In genomic region chr2:64939332-64939917, GRCh38 we compare ENCODE assay signal across 12 cellular contexts. TPM values are rescaled to one million over a fixed set of nuclear protein-coding genes. Genes with fewer than 3 reads are reported as not detected.
DNase-seq lines count a peak whose midpoint lies in the region; ATAC-seq and TF ChIP-seq lines count a peak whose summit lies in the region.
"Had no signal": no experiment of that assay in that cellular context is flagged by ENCODE, and none has a peak within 500 bp of the region (broad histone marks: within the 10 kb centered on the region; RNA-seq: fewer than 3 reads in every experiment).

No MANE protein-coding gene starts in this region.

- H3K4me1 ChIP-seq in mucosa of descending colon (ENCODE audit: low read depth) (no peaks in the 10 kb centered on the region), ascending aorta (peaks cover 3 to 8% of the 10 kb centered on the region in 2 donors), esophagus squamous epithelium (peaks cover 9 to 66% (median 24%) of the 10 kb centered on the region in 3 donors)

- ATAC-seq in GM18519 (IDR thresholded peaks at IDR 0.05; ENCODE audit: low FRiP score, unreplicated experiment) (peak; percentile 33), GM21576 (IDR thresholded peaks at IDR 0.05; ENCODE audit: unreplicated experiment) (peak; percentile 42), HG03521 (IDR thresholded peaks at IDR 0.05; ENCODE audit: unreplicated experiment) (peak; percentile 41), mucosa of descending colon (peak; percentile 29)
- ATAC-seq: foreskin keratinocyte had no signal

- 73 to 88% methylated on average over 12 of the region's 12 CpGs for WGBS in esophagus squamous epithelium, 2 donors

- no peak for TF ChIP-seq POLR2A in esophagus squamous epithelium (IDR thresholded peaks at IDR 0.05)

- TF ChIP-seq CTCF in mucosa of descending colon (IDR thresholded peaks at IDR 0.05) (no peak), ascending aorta (IDR thresholded peaks at IDR 0.05) (no peak), esophagus squamous epithelium (IDR thresholded peaks at IDR 0.05) (no peak)

- H3K9me3 ChIP-seq in mucosa of descending colon (no peaks in the 10 kb centered on the region), ascending aorta (no peaks in the 10 kb centered on the region), esophagus squamous epithelium (no peaks in the 10 kb centered on the region)

- DNase-seq in mucosa of descending colon (no peak), ascending aorta (ENCODE audit: low spot score in 2 of 2) (no peak), esophagus squamous epithelium (lab: John Stamatoyannopoulos, UW) (no peak), NCI-H510A (lab: John Stamatoyannopoulos, UW) (no peak)
- DNase-seq in activated T-cell treated with anti-CD3 and anti-CD28 coated beads, Interleukin-2, amount 50 U/mL, for 48 hours: no peak
- DNase-seq: GF-D8; NCI-H526 treated with DMSO at 0.1 percent for 48 hours; stimulated activated CD4-positive, alpha-beta T cell treated with anti-CD3 and anti-CD28 coated beads, Interleukin-2, amount 100 ng/mL, for 48 hours had no signal

- intact Hi-C loops in mucosa of descending colon (cut with DNase I, micrococcal nuclease) (no loop called here), ascending aorta (cut with DNase I) (no loop called here), esophagus squamous epithelium (cut with DNase I) (no loop called here)

- H3K27ac ChIP-seq in ascending aorta (no peak overlapping the region), esophagus squamous epithelium (no peak overlapping the region)
- H3K27ac ChIP-seq: foreskin keratinocyte had no signal

- H3K4me3 ChIP-seq in mucosa of descending colon: no peak overlapping the region
- no peak overlapping the region for H3K4me3 ChIP-seq in ascending aorta
- H3K4me3 ChIP-seq in esophagus squamous epithelium: no peak overlapping the region

- H3K36me3 ChIP-seq in mucosa of descending colon (ENCODE audit: low read depth): no peaks in the 10 kb centered on the region
- H3K36me3 ChIP-seq in ascending aorta: no peaks in the 10 kb centered on the region
- no peaks in the 10 kb centered on the region for H3K36me3 ChIP-seq in esophagus squamous epithelium

- H3K27me3 ChIP-seq in ascending aorta (no peaks in the 10 kb centered on the region), esophagus squamous epithelium (peaks cover 0 to 53% (median 0%) of the 10 kb centered on the region in 4 donors)
- H3K27me3 ChIP-seq: foreskin keratinocyte had no signal

RNA-seq across cellular contexts. Expression of gene SLC1A4, which starts 49.8 kb away (rescaled TPM):
- total RNA-seq in mucosa of descending colon: 10 to 100 TPM in 1 of 3 donors, 1 to 10 TPM in 2; 8.2 to 14.7 (median 8.4) TPM
- 19.5 TPM for total RNA-seq in ascending aorta
- 10 to 100 TPM; 12.8 to 28.1 (median 14.3) TPM for total RNA-seq in esophagus squamous epithelium
